ENCODE assay signal across 27 cellular contexts in genomic region chr12:119486599-119487154, GRCh38.
DNase-seq lines count a peak whose midpoint lies in the region; ATAC-seq and TF ChIP-seq lines count a peak whose summit lies in the region.
"Had no signal": no experiment of that assay in that cellular context is flagged by ENCODE, and none has a peak within 500 bp of the region (broad histone marks: within the 10 kb centered on the region; RNA-seq: fewer than 3 reads in every experiment).

No MANE protein-coding gene starts in this region.

- H4K20me1 ChIP-seq in neural progenitor cell (ENCODE audit: low read depth): no peaks in the 10 kb centered on the region
- H4K20me1 ChIP-seq in osteoblast (ENCODE audit: insufficient read depth, low read length): no peaks in the 10 kb centered on the region

- H3K4me1 ChIP-seq in NT2/D1 (ENCODE audit: insufficient read depth, insufficient read length) (no peaks in the 10 kb centered on the region), neural progenitor cell (no peaks in the 10 kb centered on the region), osteoblast (ENCODE audit: insufficient read depth, low read length) (no peaks in the 10 kb centered on the region)
- H3K4me1 ChIP-seq: A549, breast epithelium, heart left ventricle, right atrium auricular region, transverse colon had no signal

- H3K36me3 ChIP-seq in NT2/D1 (ENCODE audit: insufficient read depth, insufficient read length, low read length): no peaks in the 10 kb centered on the region
- H3K36me3 ChIP-seq in neural progenitor cell: no peaks in the 10 kb centered on the region
- no peaks in the 10 kb centered on the region for H3K36me3 ChIP-seq in osteoblast (ENCODE audit: insufficient read depth, low read length)
- H3K36me3 ChIP-seq: breast epithelium, heart left ventricle, right atrium auricular region, transverse colon had no signal

- peaks cover 2% of the 10 kb centered on the region for H3K9me3 Mint-ChIP-seq in neural progenitor cell
- no peaks in the 10 kb centered on the region for H3K9me3 Mint-ChIP-seq in stimulated activated naive CD8-positive, alpha-beta T cell treated with anti-CD3 and anti-CD28 coated beads, Interleukin-15, amount 100 ng/mL, for 72 hours
- H3K9me3 Mint-ChIP-seq: activated naive CD4-positive, alpha-beta T cell treated with anti-CD3 and anti-CD28 coated beads for 36 hours; activated T-helper 1 cell treated with anti-CD3 and anti-CD28 coated beads, Interleukin-12 subunit alpha, Interleukin-12 subunit beta, Interleukin-2, Interleukin-4 antibody, amounts not matched to agents 30 ng/mL and 10 ng/mL and 1 ng/mL, durations not matched to agents 14 hours and 24 hours and 36 hours; CD4-positive, alpha-beta T cell; immature natural killer cell had no signal

- no peaks in the 10 kb centered on the region for H3K4me1 Mint-ChIP-seq in neural progenitor cell
- no peaks in the 10 kb centered on the region for H3K4me1 Mint-ChIP-seq in stimulated activated naive CD8-positive, alpha-beta T cell treated with anti-CD3 and anti-CD28 coated beads, Interleukin-15, amount 100 ng/mL, for 72 hours
- H3K4me1 Mint-ChIP-seq: immature natural killer cell had no signal

- H3K36me3 Mint-ChIP-seq in neural progenitor cell: no peaks in the 10 kb centered on the region
- H3K36me3 Mint-ChIP-seq: immature natural killer cell had no signal

- H2AFZ ChIP-seq in neural progenitor cell (replicated peaks): no peak overlapping the region
- no peak overlapping the region for H2AFZ ChIP-seq in osteoblast (ENCODE audit: low read length)
- H2AFZ ChIP-seq: GM23248, PC-9 had no signal

- H3K27ac ChIP-seq in neural progenitor cell: no peak overlapping the region
- no peak overlapping the region for H3K27ac ChIP-seq in osteoblast (ENCODE audit: low read depth, low read length)
- H3K27ac ChIP-seq: A549, breast epithelium, GM23248, heart left ventricle, PC-9, right atrium auricular region, transverse colon had no signal

- no peak overlapping the region for H3K4me3 Mint-ChIP-seq in neural progenitor cell
- no peak overlapping the region for H3K4me3 Mint-ChIP-seq in stimulated activated naive CD8-positive, alpha-beta T cell treated with anti-CD3 and anti-CD28 coated beads, Interleukin-15, amount 100 ng/mL, for 72 hours
- H3K4me3 Mint-ChIP-seq: activated naive CD4-positive, alpha-beta T cell treated with anti-CD3 and anti-CD28 coated beads for 36 hours; activated T-helper 1 cell treated with anti-CD3 and anti-CD28 coated beads, Interleukin-12 subunit alpha, Interleukin-12 subunit beta, Interleukin-2, Interleukin-4 antibody, amounts not matched to agents 30 ng/mL and 10 ng/mL and 1 ng/mL, durations not matched to agents 14 hours and 24 hours and 36 hours; CD4-positive, alpha-beta T cell; immature natural killer cell had no signal

- TF ChIP-seq CTCF in neural progenitor cell (IDR thresholded peaks at IDR 0.05) (no peak), osteoblast (IDR thresholded peaks at IDR 0.05; ENCODE audit: extremely low read depth, low read depth, low read length) (no peak)

- peak; percentile 16 for DNase-seq in NCI-H2171 treated with DMSO at 0.1 percent for 48 hours (lab: John Stamatoyannopoulos, UW)
- no peak for DNase-seq in NCI-H2171 (lab: John Stamatoyannopoulos, UW)
- peak; percentile 67 for DNase-seq in NCI-H2227 (lab: John Stamatoyannopoulos, UW; ENCODE audit: unreplicated experiment)
- DNase-seq in NT2/D1 (ENCODE audit: low read depth, low spot score): peak; percentile 74
- peak; percentile 12 for DNase-seq in neural progenitor cell (ENCODE audit: low spot score)
- no peak for DNase-seq in stimulated activated naive CD8-positive, alpha-beta T cell treated with anti-CD3 and anti-CD28 coated beads, Interleukin-15, amount 100 ng/mL, for 72 hours
- DNase-seq in epidermal melanocyte (ENCODE audit: insufficient read length, low spot score): no peak
- DNase-seq in osteoblast (ENCODE audit: insufficient read length, low spot score, missing footprints): no peak
- DNase-seq: activated CD4-positive, alpha-beta T cell treated with anti-CD3 and anti-CD28 coated beads, Interleukin-2, amount 50 U/mL, for 4 hours; activated naive CD4-positive, alpha-beta T cell treated with anti-CD3 and anti-CD28 coated beads for 36 hours; AML-193; CD4-positive, alpha-beta T cell; effector CD8-positive, alpha-beta T cell; foreskin fibroblast; GM23248; heart left ventricle; immature natural killer cell; NCI-H2081 treated with DMSO at 0.1 percent for 48 hours; PC-9; Right ventricle myocardium superior; stimulated activated CD4-positive, alpha-beta T cell treated with anti-CD3 and anti-CD28 coated beads, Interleukin-2, amount 100 ng/mL, for 24 hours; transverse colon had no signal

- H3K9ac ChIP-seq in NT2/D1 (ENCODE audit: insufficient read length, low read depth): no peak overlapping the region
- H3K9ac ChIP-seq in neural progenitor cell: no peak overlapping the region
- H3K9ac ChIP-seq: GM23248 had no signal

- H3K79me2 ChIP-seq in neural progenitor cell (ENCODE audit: low read depth) (no peaks in the 10 kb centered on the region), osteoblast (ENCODE audit: insufficient read depth, low read length) (no peaks in the 10 kb centered on the region)

- H3K27ac Mint-ChIP-seq in neural progenitor cell: no peak overlapping the region
- no peak overlapping the region for H3K27ac Mint-ChIP-seq in stimulated activated naive CD8-positive, alpha-beta T cell treated with anti-CD3 and anti-CD28 coated beads, Interleukin-15, amount 100 ng/mL, for 72 hours
- H3K27ac Mint-ChIP-seq: activated naive CD4-positive, alpha-beta T cell treated with anti-CD3 and anti-CD28 coated beads for 36 hours; activated T-helper 1 cell treated with anti-CD3 and anti-CD28 coated beads, Interleukin-12 subunit alpha, Interleukin-12 subunit beta, Interleukin-2, Interleukin-4 antibody, amounts not matched to agents 30 ng/mL and 10 ng/mL and 1 ng/mL, durations not matched to agents 14 hours and 24 hours and 36 hours; CD4-positive, alpha-beta T cell; immature natural killer cell had no signal

- H3K4me3 ChIP-seq in NT2/D1 (ENCODE audit: insufficient read length, low read depth) (no peak overlapping the region), neural progenitor cell (no peak overlapping the region), osteoblast (ENCODE audit: insufficient read depth, low read length) (no peak overlapping the region)
- H3K4me3 ChIP-seq: A549, breast epithelium, GM23248, heart left ventricle, PC-9, right atrium auricular region, smooth muscle cell, transverse colon had no signal

- peaks cover 13% of the 10 kb centered on the region for H3K27me3 Mint-ChIP-seq in neural progenitor cell (ENCODE audit: insufficient read depth, low read depth)
- H3K27me3 Mint-ChIP-seq in stimulated activated naive CD8-positive, alpha-beta T cell treated with anti-CD3 and anti-CD28 coated beads, Interleukin-15, amount 100 ng/mL, for 72 hours: peaks cover 21% of the 10 kb centered on the region

- H3K27me3 ChIP-seq in NT2/D1 (ENCODE audit: insufficient read depth, insufficient read length): no peaks in the 10 kb centered on the region
- no peaks in the 10 kb centered on the region for H3K27me3 ChIP-seq in neural progenitor cell
- no peaks in the 10 kb centered on the region for H3K27me3 ChIP-seq in osteoblast (ENCODE audit: insufficient read depth, low read length)
- H3K27me3 ChIP-seq: heart left ventricle, right atrium auricular region, transverse colon had no signal

- ATAC-seq in stimulated activated naive CD8-positive, alpha-beta T cell treated with anti-CD3 and anti-CD28 coated beads, Interleukin-15, amount 100 ng/mL, for 72 hours: no peak
- ATAC-seq: A549, heart left ventricle had no signal

- H3F3A ChIP-seq in neural progenitor cell (ENCODE audit: low read depth): no peaks in the 10 kb centered on the region

- H3K9me3 ChIP-seq in NT2/D1 (ENCODE audit: insufficient read depth, low read length) (no peaks in the 10 kb centered on the region), neural progenitor cell (ENCODE audit: low read depth) (no peaks in the 10 kb centered on the region), osteoblast (ENCODE audit: low read depth, low read length) (no peaks in the 10 kb centered on the region)
- H3K9me3 ChIP-seq: A549, transverse colon had no signal

- H3K4me2 ChIP-seq in neural progenitor cell (no peak overlapping the region), osteoblast (ENCODE audit: insufficient read depth, low read length) (no peak overlapping the region)
- H3K4me2 ChIP-seq: A549, PC-9, smooth muscle cell had no signal

Comparison
In these comparisons a context has a peak if more than half of its experiments do, and no peak if none do; other contexts are left out.
1. DNase-seq: peak in NCI-H2171 treated with DMSO at 0.1 percent for 48 hours (single experiment), NCI-H2227 (single experiment), NT2/D1 (single experiment) and neural progenitor cell (single experiment); none in NCI-H2171 (single experiment), stimulated activated naive CD8-positive, alpha-beta T cell treated with anti-CD3 and anti-CD28 coated beads, Interleukin-15, amount 100 ng/mL, for 72 hours (0 of 2), epidermal melanocyte (single experiment) and osteoblast (single experiment).